Comparison of ENCODE assay signal across 1 cellular context in genomic region chr3:101544181-101544850, GRCh38.
TF ChIP-seq lines count a peak whose summit lies in the region.

No MANE protein-coding gene starts in this region.

TF ChIP-seq in H1, 55 proteins besides CTCF, POLR2A, EP300 and RAD21:
- TF ChIP-seq EZH2 (IDR thresholded peaks at IDR 0.05; ENCODE audit: low read depth, low read length, severe bottlenecking), result no peak
- TF ChIP-seq SIX5 (IDR thresholded peaks at IDR 0.05; ENCODE audit: low read depth, low read length), result no peak
- TF ChIP-seq ASH2L (IDR thresholded peaks at IDR 0.05; ENCODE audit: low read length), result no peak
- no peak for TF ChIP-seq PHF8 (conservative IDR thresholded peaks at IDR 0.05; ENCODE audit: low read depth, low read length)
- TF ChIP-seq SUZ12 (IDR thresholded peaks at IDR 0.05; ENCODE audit: low read length), result no peak
- no peak for TF ChIP-seq SP2 (IDR thresholded peaks at IDR 0.05; ENCODE audit: low read length)
- no peak for TF ChIP-seq NANOG (IDR thresholded peaks at IDR 0.05; ENCODE audit: insufficient read depth, low read depth, low read length, poor library complexity, severe bottlenecking)
- TF ChIP-seq SP1 (IDR thresholded peaks at IDR 0.05; ENCODE audit: low read depth, low read length), result no peak
- TF ChIP-seq SRF (IDR thresholded peaks at IDR 0.05; ENCODE audit: low read depth, low read length), result no peak
- TF ChIP-seq, protein P1, sequence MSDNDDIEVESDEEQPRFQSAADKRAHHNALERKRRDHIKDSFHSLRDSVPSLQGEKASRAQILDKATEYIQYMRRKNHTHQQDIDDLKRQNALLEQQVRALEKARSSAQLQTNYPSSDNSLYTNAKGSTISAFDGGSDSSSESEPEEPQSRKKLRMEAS (IDR thresholded peaks at IDR 0.05), result no peak
- TF ChIP-seq RBBP5 (IDR thresholded peaks at IDR 0.05; ENCODE audit: borderline replicate concordance, low read depth, low read length), result no peak
- no peak for TF ChIP-seq CBX8 (IDR thresholded peaks at IDR 0.05; ENCODE audit: borderline replicate concordance, low read depth, low read length)
- no peak for TF ChIP-seq TCF12 (IDR thresholded peaks at IDR 0.05; ENCODE audit: low read depth, low read length)
